Comparison of ENCODE assay signal across 2 cellular contexts in the genomic region with DNA sequence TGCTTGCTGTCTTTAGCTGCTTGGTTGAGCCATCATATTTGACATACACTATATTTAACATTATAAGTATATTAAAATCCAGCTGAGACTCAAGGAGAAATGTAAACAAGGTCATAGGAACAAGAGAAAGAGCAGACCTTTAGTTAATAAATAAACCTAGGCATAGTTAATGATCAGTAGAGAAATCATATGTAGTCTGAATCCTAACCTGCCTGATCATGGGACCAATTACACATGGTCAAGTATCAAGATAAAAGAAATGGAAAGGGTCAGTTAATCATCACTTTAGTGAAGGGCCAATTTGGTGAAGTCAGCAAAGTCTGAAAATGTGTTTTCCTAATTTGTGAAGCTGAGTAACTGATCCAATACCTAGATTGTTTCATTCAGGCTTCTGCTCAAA.
TF ChIP-seq lines count a peak whose summit lies in the region.

No MANE protein-coding gene starts in this region.

TF ChIP-seq in GM23338, 12 proteins besides CTCF, POLR2A, EP300 and RAD21 (continues in another document):
- TF ChIP-seq CREB1 (CRISPR knock-in tag; IDR thresholded peaks at IDR 0.05; ENCODE audit: low read depth): no peak
- TF ChIP-seq, protein P1, sequence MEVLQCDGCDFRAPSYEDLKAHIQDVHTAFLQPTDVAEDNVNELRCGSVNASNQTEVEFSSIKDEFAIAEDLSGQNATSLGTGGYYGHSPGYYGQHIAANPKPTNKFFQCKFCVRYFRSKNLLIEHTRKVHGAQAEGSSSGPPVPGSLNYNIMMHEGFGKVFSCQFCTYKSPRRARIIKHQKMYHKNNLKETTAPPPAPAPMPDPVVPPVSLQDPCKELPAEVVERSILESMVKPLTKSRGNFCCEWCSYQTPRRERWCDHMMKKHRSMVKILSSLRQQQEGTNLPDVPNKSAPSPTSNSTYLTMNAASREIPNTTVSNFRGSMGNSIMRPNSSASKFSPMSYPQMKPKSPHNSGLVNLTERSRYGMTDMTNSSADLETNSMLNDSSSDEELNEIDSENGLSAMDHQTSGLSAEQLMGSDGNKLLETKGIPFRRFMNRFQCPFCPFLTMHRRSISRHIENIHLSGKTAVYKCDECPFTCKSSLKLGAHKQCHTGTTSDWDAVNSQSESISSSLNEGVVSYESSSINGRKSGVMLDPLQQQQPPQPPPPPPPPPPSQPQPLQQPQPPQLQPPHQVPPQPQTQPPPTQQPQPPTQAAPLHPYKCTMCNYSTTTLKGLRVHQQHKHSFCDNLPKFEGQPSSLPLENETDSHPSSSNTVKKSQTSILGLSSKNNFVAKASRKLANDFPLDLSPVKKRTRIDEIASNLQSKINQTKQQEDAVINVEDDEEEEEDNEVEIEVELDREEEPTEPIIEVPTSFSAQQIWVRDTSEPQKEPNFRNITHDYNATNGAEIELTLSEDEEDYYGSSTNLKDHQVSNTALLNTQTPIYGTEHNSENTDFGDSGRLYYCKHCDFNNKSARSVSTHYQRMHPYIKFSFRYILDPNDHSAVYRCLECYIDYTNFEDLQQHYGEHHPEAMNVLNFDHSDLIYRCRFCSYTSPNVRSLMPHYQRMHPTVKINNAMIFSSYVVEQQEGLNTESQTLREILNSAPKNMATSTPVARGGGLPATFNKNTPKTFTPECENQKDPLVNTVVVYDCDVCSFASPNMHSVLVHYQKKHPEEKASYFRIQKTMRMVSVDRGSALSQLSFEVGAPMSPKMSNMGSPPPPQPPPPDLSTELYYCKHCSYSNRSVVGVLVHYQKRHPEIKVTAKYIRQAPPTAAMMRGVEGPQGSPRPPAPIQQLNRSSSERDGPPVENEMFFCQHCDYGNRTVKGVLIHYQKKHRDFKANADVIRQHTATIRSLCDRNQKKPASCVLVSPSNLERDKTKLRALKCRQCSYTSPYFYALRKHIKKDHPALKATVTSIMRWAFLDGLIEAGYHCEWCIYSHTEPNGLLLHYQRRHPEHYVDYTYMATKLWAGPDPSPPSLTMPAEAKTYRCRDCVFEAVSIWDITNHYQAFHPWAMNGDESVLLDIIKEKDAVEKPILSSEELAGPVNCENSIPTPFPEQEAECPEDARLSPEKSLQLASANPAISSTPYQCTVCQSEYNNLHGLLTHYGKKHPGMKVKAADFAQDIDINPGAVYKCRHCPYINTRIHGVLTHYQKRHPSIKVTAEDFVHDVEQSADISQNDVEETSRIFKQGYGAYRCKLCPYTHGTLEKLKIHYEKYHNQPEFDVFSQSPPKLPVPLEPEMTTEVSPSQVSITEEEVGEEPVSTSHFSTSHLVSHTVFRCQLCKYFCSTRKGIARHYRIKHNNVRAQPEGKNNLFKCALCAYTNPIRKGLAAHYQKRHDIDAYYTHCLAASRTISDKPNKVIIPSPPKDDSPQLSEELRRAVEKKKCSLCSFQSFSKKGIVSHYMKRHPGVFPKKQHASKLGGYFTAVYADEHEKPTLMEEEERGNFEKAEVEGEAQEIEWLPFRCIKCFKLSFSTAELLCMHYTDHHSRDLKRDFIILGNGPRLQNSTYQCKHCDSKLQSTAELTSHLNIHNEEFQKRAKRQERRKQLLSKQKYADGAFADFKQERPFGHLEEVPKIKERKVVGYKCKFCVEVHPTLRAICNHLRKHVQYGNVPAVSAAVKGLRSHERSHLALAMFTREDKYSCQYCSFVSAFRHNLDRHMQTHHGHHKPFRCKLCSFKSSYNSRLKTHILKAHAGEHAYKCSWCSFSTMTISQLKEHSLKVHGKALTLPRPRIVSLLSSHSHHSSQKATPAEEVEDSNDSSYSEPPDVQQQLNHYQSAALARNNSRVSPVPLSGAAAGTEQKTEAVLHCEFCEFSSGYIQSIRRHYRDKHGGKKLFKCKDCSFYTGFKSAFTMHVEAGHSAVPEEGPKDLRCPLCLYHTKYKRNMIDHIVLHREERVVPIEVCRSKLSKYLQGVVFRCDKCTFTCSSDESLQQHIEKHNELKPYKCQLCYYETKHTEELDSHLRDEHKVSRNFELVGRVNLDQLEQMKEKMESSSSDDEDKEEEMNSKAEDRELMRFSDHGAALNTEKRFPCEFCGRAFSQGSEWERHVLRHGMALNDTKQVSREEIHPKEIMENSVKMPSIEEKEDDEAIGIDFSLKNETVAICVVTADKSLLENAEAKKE (CRISPR knock-in tag; IDR thresholded peaks at IDR 0.05): no peak
- no peak for TF ChIP-seq ZNF114 (CRISPR knock-in tag; IDR thresholded peaks at IDR 0.05)
- TF ChIP-seq, protein P2, sequence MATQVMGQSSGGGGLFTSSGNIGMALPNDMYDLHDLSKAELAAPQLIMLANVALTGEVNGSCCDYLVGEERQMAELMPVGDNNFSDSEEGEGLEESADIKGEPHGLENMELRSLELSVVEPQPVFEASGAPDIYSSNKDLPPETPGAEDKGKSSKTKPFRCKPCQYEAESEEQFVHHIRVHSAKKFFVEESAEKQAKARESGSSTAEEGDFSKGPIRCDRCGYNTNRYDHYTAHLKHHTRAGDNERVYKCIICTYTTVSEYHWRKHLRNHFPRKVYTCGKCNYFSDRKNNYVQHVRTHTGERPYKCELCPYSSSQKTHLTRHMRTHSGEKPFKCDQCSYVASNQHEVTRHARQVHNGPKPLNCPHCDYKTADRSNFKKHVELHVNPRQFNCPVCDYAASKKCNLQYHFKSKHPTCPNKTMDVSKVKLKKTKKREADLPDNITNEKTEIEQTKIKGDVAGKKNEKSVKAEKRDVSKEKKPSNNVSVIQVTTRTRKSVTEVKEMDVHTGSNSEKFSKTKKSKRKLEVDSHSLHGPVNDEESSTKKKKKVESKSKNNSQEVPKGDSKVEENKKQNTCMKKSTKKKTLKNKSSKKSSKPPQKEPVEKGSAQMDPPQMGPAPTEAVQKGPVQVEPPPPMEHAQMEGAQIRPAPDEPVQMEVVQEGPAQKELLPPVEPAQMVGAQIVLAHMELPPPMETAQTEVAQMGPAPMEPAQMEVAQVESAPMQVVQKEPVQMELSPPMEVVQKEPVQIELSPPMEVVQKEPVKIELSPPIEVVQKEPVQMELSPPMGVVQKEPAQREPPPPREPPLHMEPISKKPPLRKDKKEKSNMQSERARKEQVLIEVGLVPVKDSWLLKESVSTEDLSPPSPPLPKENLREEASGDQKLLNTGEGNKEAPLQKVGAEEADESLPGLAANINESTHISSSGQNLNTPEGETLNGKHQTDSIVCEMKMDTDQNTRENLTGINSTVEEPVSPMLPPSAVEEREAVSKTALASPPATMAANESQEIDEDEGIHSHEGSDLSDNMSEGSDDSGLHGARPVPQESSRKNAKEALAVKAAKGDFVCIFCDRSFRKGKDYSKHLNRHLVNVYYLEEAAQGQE (IDR thresholded peaks at IDR 0.05; ENCODE audit: unreplicated experiment): no peak
- TF ChIP-seq POLR2AphosphoS5 (IDR thresholded peaks at IDR 0.05; ENCODE audit: low read depth): no peak
- TF ChIP-seq STAT1 (IDR thresholded peaks at IDR 0.05; ENCODE audit: unreplicated experiment): no peak
- TF ChIP-seq EZH2phosphoT487 (IDR thresholded peaks at IDR 0.05; ENCODE audit: unreplicated experiment): no peak
- no peak for TF ChIP-seq NANOG (IDR thresholded peaks at IDR 0.05; ENCODE audit: borderline replicate concordance)
- TF ChIP-seq, protein P3, sequence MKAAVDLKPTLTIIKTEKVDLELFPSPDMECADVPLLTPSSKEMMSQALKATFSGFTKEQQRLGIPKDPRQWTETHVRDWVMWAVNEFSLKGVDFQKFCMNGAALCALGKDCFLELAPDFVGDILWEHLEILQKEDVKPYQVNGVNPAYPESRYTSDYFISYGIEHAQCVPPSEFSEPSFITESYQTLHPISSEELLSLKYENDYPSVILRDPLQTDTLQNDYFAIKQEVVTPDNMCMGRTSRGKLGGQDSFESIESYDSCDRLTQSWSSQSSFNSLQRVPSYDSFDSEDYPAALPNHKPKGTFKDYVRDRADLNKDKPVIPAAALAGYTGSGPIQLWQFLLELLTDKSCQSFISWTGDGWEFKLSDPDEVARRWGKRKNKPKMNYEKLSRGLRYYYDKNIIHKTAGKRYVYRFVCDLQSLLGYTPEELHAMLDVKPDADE (IDR thresholded peaks at IDR 0.05): no peak
- no peak for TF ChIP-seq JUNB (IDR thresholded peaks at IDR 0.05; ENCODE audit: unreplicated experiment)

TF ChIP-seq in HepG2, 621 proteins besides CTCF, POLR2A, EP300 and RAD21 (continues in another document):
- TF ChIP-seq FOXA3 (CRISPR knock-in tag; IDR thresholded peaks at IDR 0.05): peak; percentile 82
- TF ChIP-seq, protein P4, sequence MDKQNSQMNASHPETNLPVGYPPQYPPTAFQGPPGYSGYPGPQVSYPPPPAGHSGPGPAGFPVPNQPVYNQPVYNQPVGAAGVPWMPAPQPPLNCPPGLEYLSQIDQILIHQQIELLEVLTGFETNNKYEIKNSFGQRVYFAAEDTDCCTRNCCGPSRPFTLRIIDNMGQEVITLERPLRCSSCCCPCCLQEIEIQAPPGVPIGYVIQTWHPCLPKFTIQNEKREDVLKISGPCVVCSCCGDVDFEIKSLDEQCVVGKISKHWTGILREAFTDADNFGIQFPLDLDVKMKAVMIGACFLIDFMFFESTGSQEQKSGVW (CRISPR knock-in tag; IDR thresholded peaks at IDR 0.05; ENCODE audit: borderline replicate concordance): no peak
- TF ChIP-seq, protein P5, sequence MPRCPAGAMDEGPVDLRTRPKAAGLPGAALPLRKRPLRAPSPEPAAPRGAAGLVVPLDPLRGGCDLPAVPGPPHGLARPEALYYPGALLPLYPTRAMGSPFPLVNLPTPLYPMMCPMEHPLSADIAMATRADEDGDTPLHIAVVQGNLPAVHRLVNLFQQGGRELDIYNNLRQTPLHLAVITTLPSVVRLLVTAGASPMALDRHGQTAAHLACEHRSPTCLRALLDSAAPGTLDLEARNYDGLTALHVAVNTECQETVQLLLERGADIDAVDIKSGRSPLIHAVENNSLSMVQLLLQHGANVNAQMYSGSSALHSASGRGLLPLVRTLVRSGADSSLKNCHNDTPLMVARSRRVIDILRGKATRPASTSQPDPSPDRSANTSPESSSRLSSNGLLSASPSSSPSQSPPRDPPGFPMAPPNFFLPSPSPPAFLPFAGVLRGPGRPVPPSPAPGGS (CRISPR knock-in tag; IDR thresholded peaks at IDR 0.05): no peak
- 0 out of 2 replicates have a peak, but pooled peaks have one; percentile 37 for TF ChIP-seq FOXK2 (IDR thresholded peaks at IDR 0.05)
- TF ChIP-seq, protein P6, sequence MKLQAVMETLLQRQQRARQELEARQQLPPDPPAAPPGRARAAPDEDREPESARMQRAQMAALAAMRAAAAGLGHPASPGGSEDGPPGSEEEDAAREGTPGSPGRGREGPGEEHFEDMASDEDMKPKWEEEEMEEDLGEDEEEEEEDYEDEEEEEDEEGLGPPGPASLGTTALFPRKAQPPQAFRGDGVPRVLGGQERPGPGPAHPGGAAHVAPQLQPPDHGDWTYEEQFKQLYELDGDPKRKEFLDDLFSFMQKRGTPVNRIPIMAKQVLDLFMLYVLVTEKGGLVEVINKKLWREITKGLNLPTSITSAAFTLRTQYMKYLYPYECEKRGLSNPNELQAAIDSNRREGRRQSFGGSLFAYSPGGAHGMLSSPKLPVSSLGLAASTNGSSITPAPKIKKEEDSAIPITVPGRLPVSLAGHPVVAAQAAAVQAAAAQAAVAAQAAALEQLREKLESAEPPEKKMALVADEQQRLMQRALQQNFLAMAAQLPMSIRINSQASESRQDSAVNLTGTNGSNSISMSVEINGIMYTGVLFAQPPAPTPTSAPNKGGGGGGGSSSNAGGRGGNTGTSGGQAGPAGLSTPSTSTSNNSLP (IDR thresholded peaks at IDR 0.05; ENCODE audit: low read depth, low read length): peak; percentile 75
- TF ChIP-seq, protein P7, sequence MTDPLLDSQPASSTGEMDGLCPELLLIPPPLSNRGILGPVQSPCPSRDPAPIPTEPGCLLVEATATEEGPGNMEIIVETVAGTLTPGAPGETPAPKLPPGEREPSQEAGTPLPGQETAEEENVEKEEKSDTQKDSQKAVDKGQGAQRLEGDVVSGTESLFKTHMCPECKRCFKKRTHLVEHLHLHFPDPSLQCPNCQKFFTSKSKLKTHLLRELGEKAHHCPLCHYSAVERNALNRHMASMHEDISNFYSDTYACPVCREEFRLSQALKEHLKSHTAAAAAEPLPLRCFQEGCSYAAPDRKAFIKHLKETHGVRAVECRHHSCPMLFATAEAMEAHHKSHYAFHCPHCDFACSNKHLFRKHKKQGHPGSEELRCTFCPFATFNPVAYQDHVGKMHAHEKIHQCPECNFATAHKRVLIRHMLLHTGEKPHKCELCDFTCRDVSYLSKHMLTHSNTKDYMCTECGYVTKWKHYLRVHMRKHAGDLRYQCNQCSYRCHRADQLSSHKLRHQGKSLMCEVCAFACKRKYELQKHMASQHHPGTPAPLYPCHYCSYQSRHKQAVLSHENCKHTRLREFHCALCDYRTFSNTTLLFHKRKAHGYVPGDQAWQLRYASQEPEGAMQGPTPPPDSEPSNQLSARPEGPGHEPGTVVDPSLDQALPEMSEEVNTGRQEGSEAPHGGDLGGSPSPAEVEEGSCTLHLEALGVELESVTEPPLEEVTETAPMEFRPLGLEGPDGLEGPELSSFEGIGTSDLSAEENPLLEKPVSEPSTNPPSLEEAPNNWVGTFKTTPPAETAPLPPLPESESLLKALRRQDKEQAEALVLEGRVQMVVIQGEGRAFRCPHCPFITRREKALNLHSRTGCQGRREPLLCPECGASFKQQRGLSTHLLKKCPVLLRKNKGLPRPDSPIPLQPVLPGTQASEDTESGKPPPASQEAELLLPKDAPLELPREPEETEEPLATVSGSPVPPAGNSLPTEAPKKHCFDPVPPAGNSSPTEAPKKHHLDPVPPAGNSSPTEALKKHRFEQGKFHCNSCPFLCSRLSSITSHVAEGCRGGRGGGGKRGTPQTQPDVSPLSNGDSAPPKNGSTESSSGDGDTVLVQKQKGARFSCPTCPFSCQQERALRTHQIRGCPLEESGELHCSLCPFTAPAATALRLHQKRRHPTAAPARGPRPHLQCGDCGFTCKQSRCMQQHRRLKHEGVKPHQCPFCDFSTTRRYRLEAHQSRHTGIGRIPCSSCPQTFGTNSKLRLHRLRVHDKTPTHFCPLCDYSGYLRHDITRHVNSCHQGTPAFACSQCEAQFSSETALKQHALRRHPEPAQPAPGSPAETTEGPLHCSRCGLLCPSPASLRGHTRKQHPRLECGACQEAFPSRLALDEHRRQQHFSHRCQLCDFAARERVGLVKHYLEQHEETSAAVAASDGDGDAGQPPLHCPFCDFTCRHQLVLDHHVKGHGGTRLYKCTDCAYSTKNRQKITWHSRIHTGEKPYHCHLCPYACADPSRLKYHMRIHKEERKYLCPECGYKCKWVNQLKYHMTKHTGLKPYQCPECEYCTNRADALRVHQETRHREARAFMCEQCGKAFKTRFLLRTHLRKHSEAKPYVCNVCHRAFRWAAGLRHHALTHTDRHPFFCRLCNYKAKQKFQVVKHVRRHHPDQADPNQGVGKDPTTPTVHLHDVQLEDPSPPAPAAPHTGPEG (CRISPR knock-in tag; IDR thresholded peaks at IDR 0.05): no peak
